8 cellular contexts compared by ENCODE assay signal in the genomic region with DNA sequence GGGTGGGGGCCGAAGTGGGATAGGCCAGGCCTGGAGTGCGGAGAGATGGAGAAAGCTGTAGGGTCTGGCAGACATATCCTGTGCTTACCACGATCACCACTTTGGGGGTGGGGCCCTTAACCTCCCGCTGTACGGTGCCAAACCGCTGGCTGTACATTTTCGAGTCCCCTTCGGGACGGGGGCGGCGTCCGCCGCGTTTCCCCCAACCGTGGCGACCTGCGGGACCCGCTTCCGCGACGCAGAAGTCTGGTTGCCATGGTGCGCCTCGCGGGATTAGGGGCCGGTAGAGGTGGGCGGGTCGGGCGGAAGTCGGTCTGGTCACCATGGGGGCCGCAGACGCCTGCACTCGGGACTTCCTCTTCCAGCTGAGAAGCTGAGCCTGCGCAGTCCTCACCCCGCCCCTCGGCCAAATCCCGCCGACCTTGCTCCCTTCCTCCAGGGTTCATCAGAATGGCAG. TPM values are rescaled to one million over a fixed set of nuclear protein-coding genes. Genes with fewer than 3 reads are reported as not detected.
A peak's percentile ranks its signal among the peaks of the same experiment; 100 is the strongest.
DNase-seq lines count a peak whose midpoint lies in the region; ATAC-seq and TF ChIP-seq lines count a peak whose summit lies in the region.

A gene with protein sequence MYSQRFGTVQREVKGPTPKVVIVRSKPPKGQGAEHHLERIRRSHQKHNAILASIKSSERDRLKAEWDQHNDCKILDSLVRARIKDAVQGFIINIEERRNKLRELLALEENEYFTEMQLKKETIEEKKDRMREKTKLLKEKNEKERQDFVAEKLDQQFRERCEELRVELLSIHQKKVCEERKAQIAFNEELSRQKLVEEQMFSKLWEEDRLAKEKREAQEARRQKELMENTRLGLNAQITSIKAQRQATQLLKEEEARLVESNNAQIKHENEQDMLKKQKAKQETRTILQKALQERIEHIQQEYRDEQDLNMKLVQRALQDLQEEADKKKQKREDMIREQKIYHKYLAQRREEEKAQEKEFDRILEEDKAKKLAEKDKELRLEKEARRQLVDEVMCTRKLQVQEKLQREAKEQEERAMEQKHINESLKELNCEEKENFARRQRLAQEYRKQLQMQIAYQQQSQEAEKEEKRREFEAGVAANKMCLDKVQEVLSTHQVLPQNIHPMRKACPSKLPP (minus strand): TSS at position 248 of the 457 bp plus-strand sequence. CDS start 91 bp downstream, at position 157.

- TF ChIP-seq CTCF in kidney epithelial cell (IDR thresholded peaks at IDR 0.05; ENCODE audit: insufficient read depth, low read length, poor library complexity, severe bottlenecking): no peak

- H3K36me3 ChIP-seq in kidney epithelial cell (ENCODE audit: control insufficient read depth, insufficient read depth, low read length): no peaks in the 10 kb centered on the region

- DNase-seq in AG08396 (ENCODE audit: low spot score) (peak; percentile 97), NCI-H345 (lab: John Stamatoyannopoulos, UW) (peak; percentile 92), cerebellum (ENCODE audit: low spot score) (peak; percentile 82), kidney epithelial cell (ENCODE audit: low read depth) (peak; percentile 74)
- peak; percentile 61 to 69 for DNase-seq in stimulated activated CD4-positive, alpha-beta T cell treated with anti-CD3 and anti-CD28 coated beads, Interleukin-15, amount 100 ng/mL, for 1 hour (ENCODE audit: low read depth in 1 of 2, low spot score in 1 of 2)

- peak within 1 kb of the TSS; percentile 85 for H3K4me3 ChIP-seq in kidney epithelial cell (ENCODE audit: low read depth, low read length)

- no peaks in the 10 kb centered on the region for H3K27me3 ChIP-seq in kidney epithelial cell (ENCODE audit: control insufficient read depth, insufficient read depth, low read length)

- ATAC-seq in GM18907 (IDR thresholded peaks at IDR 0.05; ENCODE audit: unreplicated experiment) (peak; percentile 80), HG03139 (IDR thresholded peaks at IDR 0.05; ENCODE audit: unreplicated experiment) (peak; percentile 75)
- peak; percentile 87 to 94 for ATAC-seq in activated CD4-positive, CD25-positive, alpha-beta regulatory T cell treated with anti-CD3 and anti-CD28 coated beads, Interleukin-2, amount 50 U/mL, for 24 hours

RNA-seq across cellular contexts. Expression of the gene that starts here (rescaled TPM):
- 1.7 TPM for total RNA-seq in cerebellum
- total RNA-seq in kidney epithelial cell: 0.29 and 1.3 TPM in 2 replicates

Comparison
In these comparisons a context has a peak if more than half of its experiments do, and no peak if none do; other contexts are left out.
1. Peak in every context shown above with its lines: DNase-seq, ATAC-seq and H3K4me3 ChIP-seq.